31 cellular contexts compared by ENCODE assay signal in the genomic region with DNA sequence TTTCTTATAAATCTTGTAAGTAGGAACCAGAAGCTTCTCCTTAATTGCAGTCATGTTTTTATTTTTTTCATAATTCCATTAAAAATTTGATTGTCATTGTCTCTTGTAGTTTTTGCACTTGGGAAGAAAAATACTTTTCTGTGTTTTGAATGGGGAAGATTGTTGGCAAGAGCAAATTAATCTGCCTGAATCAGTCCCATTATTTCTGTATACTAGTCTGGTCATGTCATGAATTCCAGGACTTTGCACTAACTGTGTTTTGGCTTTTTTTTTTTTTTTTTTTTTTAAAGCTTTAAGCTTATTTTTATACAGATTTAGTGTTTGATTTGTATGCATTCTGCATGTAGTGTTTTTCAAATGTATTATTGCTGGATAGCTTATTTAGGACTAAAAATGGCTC.
"Had no signal": no experiment of that assay in that cellular context is flagged by ENCODE, and none has a peak within 500 bp of the region (broad histone marks: within the 10 kb centered on the region; RNA-seq: fewer than 3 reads in every experiment).

No MANE protein-coding gene starts in this region.

- DNase-seq: activated CD4-positive, alpha-beta memory T cell treated with anti-CD3 and anti-CD28 coated beads for 36 hours; activated CD4-positive, alpha-beta T cell treated with anti-CD3 and anti-CD28 coated beads for 36 hours; activated CD4-positive, alpha-beta T cell treated with anti-CD3 and anti-CD28 coated beads, Interleukin-2, amount 50 U/mL, for 1 hour; activated CD8-positive, alpha-beta memory T cell treated with anti-CD3 and anti-CD28 coated beads for 24 hours; activated CD8-positive, alpha-beta memory T cell treated with anti-CD3 and anti-CD28 coated beads, Interleukin-2, amount 10 ng/mL, durations not matched to agents 7 days and 5 days; activated CD8-positive, alpha-beta memory T cell treated with anti-CD3 and anti-CD28 coated beads, Interleukin-2, amount 50 U/mL, for 48 hours; activated effector memory CD4-positive, alpha-beta T cell treated with Interleukin-2 at 50 U/mL for 16 hours; activated naive CD4-positive, alpha-beta T cell treated with anti-CD3 and anti-CD28 coated beads, Interleukin-2, amount 10 ng/mL, durations not matched to agents 7 days and 5 days; activated naive CD8-positive, alpha-beta T cell treated with anti-CD3 and anti-CD28 coated beads, Interleukin-2, amount 50 U/mL, for 24 hours; activated T-cell treated with anti-CD3 and anti-CD28 coated beads, Interleukin-2, amount 50 U/mL, for 48 hours; anterior cingulate cortex; central memory CD4-positive, alpha-beta T cell; NCI-H1105; NCI-H1417 treated with DMSO at 0.1 percent for 48 hours; NCI-H187 treated with DMSO at 0.1 percent for 48 hours; NCI-H2081; NCI-H226; NCI-H526; NCI-H748 treated with DMSO at 0.1 percent for 48 hours; NK-92 treated with Interleukin-12 subunit alpha and Interleukin-12 subunit beta, amount 100 ng/mL, for 24 hours; PC-3; Peyer's patch; SHP77 treated with DMSO at 0.1 percent for 48 hours; SK-N-SH had no signal

- H3K27me3 ChIP-seq: Peyer's patch, SJSA1 had no signal

- H3K4me3 Mint-ChIP-seq: activated CD4-positive, alpha-beta memory T cell treated with anti-CD3 and anti-CD28 coated beads for 36 hours; activated CD4-positive, alpha-beta T cell treated with anti-CD3 and anti-CD28 coated beads for 36 hours; activated CD8-positive, alpha-beta memory T cell treated with anti-CD3 and anti-CD28 coated beads, Interleukin-2, amount 10 ng/mL, durations not matched to agents 7 days and 5 days; activated naive CD4-positive, alpha-beta T cell treated with anti-CD3 and anti-CD28 coated beads, Interleukin-2, amount 10 ng/mL, durations not matched to agents 7 days and 5 days; activated naive CD8-positive, alpha-beta T cell; activated naive CD8-positive, alpha-beta T cell treated with anti-CD3 and anti-CD28 coated beads, Interleukin-2, amount 50 U/mL, for 24 hours; brain; T-helper 1 cell treated with Interleukin-12 subunit alpha and Interleukin-12 subunit beta and Interleukin-4 antibody, amounts not matched to agents 30 μg/mL and 1 μg/mL, for 36 hours; T-helper 2 cell treated with Interferon-gamma antibody and Interleukin-4, amounts not matched to agents 5 μg/mL and 100 μg/mL, for 36 hours had no signal

- FAIRE-seq: K562, TTC549 had no signal

- H3K27ac ChIP-seq: Peyer's patch, SJSA1 had no signal

- H3K27ac Mint-ChIP-seq: activated CD4-positive, alpha-beta memory T cell treated with anti-CD3 and anti-CD28 coated beads for 36 hours; activated CD4-positive, alpha-beta T cell treated with anti-CD3 and anti-CD28 coated beads for 36 hours; activated CD8-positive, alpha-beta memory T cell treated with anti-CD3 and anti-CD28 coated beads, Interleukin-2, amount 10 ng/mL, durations not matched to agents 7 days and 5 days; activated naive CD4-positive, alpha-beta T cell treated with anti-CD3 and anti-CD28 coated beads, Interleukin-2, amount 10 ng/mL, durations not matched to agents 7 days and 5 days; activated naive CD8-positive, alpha-beta T cell; activated naive CD8-positive, alpha-beta T cell treated with anti-CD3 and anti-CD28 coated beads, Interleukin-2, amount 50 U/mL, for 24 hours; T-helper 1 cell treated with Interleukin-12 subunit alpha and Interleukin-12 subunit beta and Interleukin-4 antibody, amounts not matched to agents 30 μg/mL and 1 μg/mL, for 36 hours; T-helper 2 cell treated with Interferon-gamma antibody and Interleukin-4, amounts not matched to agents 5 μg/mL and 100 μg/mL, for 36 hours had no signal

- H3K4me1 ChIP-seq: Peyer's patch, SJSA1 had no signal

- H3K4me3 ChIP-seq: K562, Peyer's patch, SJSA1 had no signal

- H3K9me3 ChIP-seq: Peyer's patch, SJSA1, SK-N-SH had no signal

- H3K4me1 Mint-ChIP-seq: activated CD8-positive, alpha-beta memory T cell treated with anti-CD3 and anti-CD28 coated beads, Interleukin-2, amount 10 ng/mL, durations not matched to agents 7 days and 5 days; activated naive CD4-positive, alpha-beta T cell treated with anti-CD3 and anti-CD28 coated beads, Interleukin-2, amount 10 ng/mL, durations not matched to agents 7 days and 5 days; activated naive CD8-positive, alpha-beta T cell treated with anti-CD3 and anti-CD28 coated beads, Interleukin-2, amount 50 U/mL, for 24 hours had no signal

- ATAC-seq: activated CD4-positive, alpha-beta T cell treated with anti-CD3 and anti-CD28 coated beads for 36 hours; activated CD8-positive, alpha-beta memory T cell treated with anti-CD3 and anti-CD28 coated beads, Interleukin-2, amount 10 ng/mL, durations not matched to agents 7 days and 5 days; activated naive CD8-positive, alpha-beta T cell treated with anti-CD3 and anti-CD28 coated beads, Interleukin-2, amount 50 U/mL, for 24 hours; K562; PC-3 had no signal

- H3K9me3 Mint-ChIP-seq: activated CD4-positive, alpha-beta memory T cell treated with anti-CD3 and anti-CD28 coated beads for 36 hours; activated naive CD4-positive, alpha-beta T cell treated with anti-CD3 and anti-CD28 coated beads, Interleukin-2, amount 10 ng/mL, durations not matched to agents 7 days and 5 days; activated naive CD8-positive, alpha-beta T cell treated with anti-CD3 and anti-CD28 coated beads, Interleukin-2, amount 50 U/mL, for 24 hours; brain; T-helper 1 cell treated with Interleukin-12 subunit alpha and Interleukin-12 subunit beta and Interleukin-4 antibody, amounts not matched to agents 30 μg/mL and 1 μg/mL, for 36 hours; T-helper 2 cell treated with Interferon-gamma antibody and Interleukin-4, amounts not matched to agents 5 μg/mL and 100 μg/mL, for 36 hours had no signal

- H3K27me3 Mint-ChIP-seq: activated CD4-positive, alpha-beta memory T cell treated with anti-CD3 and anti-CD28 coated beads for 36 hours; activated CD4-positive, alpha-beta T cell treated with anti-CD3 and anti-CD28 coated beads for 36 hours; activated CD8-positive, alpha-beta memory T cell treated with anti-CD3 and anti-CD28 coated beads, Interleukin-2, amount 10 ng/mL, durations not matched to agents 7 days and 5 days; activated naive CD4-positive, alpha-beta T cell treated with anti-CD3 and anti-CD28 coated beads, Interleukin-2, amount 10 ng/mL, durations not matched to agents 7 days and 5 days; activated naive CD8-positive, alpha-beta T cell; activated naive CD8-positive, alpha-beta T cell treated with anti-CD3 and anti-CD28 coated beads, Interleukin-2, amount 50 U/mL, for 24 hours; brain had no signal
